In the genomic region with DNA sequence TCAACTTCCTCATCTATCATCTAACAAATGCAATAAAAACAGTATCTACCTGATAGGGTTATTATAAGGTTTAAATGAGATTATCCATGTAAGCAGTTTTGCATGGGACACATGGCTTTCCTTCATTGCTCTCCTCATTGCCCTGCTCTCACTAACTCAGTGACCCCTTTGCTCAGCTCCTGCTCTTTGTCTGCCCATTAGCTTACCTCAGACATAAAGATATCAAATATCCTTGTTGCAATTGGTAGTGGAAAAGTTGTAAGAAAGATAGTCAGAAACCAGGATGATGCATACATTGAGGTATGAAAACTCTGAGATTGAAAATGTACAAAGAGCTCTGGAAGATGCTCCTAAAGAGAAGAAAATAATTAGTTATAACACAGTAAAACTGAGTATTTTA, we compare ENCODE assay signal across 19 cellular contexts.
"Had no signal": no experiment of that assay in that cellular context is flagged by ENCODE, and none has a peak within 500 bp of the region (broad histone marks: within the 10 kb centered on the region; RNA-seq: fewer than 3 reads in every experiment).

No MANE protein-coding gene starts in this region.

- H3K27ac Mint-ChIP-seq: memory B cell; natural killer cell; neural progenitor cell; stimulated activated naive CD8-positive, alpha-beta T cell treated with anti-CD3 and anti-CD28 coated beads, Interleukin-15, amount 100 ng/mL, for 72 hours had no signal

- H3K4me3 Mint-ChIP-seq: memory B cell; natural killer cell; neural progenitor cell; stimulated activated naive CD8-positive, alpha-beta T cell treated with anti-CD3 and anti-CD28 coated beads, Interleukin-15, amount 100 ng/mL, for 72 hours had no signal

- H3K4me1 Mint-ChIP-seq: natural killer cell, neural progenitor cell had no signal

- H3K9me3 Mint-ChIP-seq: memory B cell; natural killer cell; neural progenitor cell; stimulated activated naive CD8-positive, alpha-beta T cell treated with anti-CD3 and anti-CD28 coated beads, Interleukin-15, amount 100 ng/mL, for 72 hours had no signal

- H3K36me3 Mint-ChIP-seq: natural killer cell had no signal

- H3K27me3 Mint-ChIP-seq: memory B cell; stimulated activated naive CD8-positive, alpha-beta T cell treated with anti-CD3 and anti-CD28 coated beads, Interleukin-15, amount 100 ng/mL, for 72 hours had no signal

- ATAC-seq: gastrocnemius medialis; heart left ventricle; left colon; natural killer cell; sciatic nerve; stimulated activated naive CD8-positive, alpha-beta T cell treated with anti-CD3 and anti-CD28 coated beads, Interleukin-15, amount 100 ng/mL, for 72 hours; upper lobe of right lung had no signal

- DNase-seq: dorsolateral prefrontal cortex; effector CD4-positive, alpha-beta T cell; foreskin fibroblast; gastrocnemius medialis; heart left ventricle; left colon; natural killer cell; stimulated activated CD4-positive, alpha-beta T cell treated with anti-CD3 and anti-CD28 coated beads, Interleukin-12 subunit alpha, Interleukin-12 subunit beta, amount 100 ng/mL, for 4 hours; stimulated activated CD4-positive, alpha-beta T cell treated with anti-CD3 and anti-CD28 coated beads, Interleukin-1b, Interleukin-23, amount 100 ng/mL, for 48 hours; stimulated activated CD4-positive, alpha-beta T cell treated with anti-CD3 and anti-CD28 coated beads, Interleukin-4, amount 100 ng/mL, for 1 hour; stimulated activated CD8-positive, alpha-beta memory T cell treated with anti-CD3 and anti-CD28 coated beads, Interleukin-4, amount 100 ng/mL, for 48 hours; stimulated activated naive CD4-positive, alpha-beta T cell; stimulated activated naive CD8-positive, alpha-beta T cell treated with anti-CD3 and anti-CD28 coated beads, Interleukin-15, amount 100 ng/mL, for 72 hours; transverse colon; upper lobe of right lung; uterus had no signal
